ENCODE assay signal across 27 cellular contexts in genomic region chr17:67044016-67044772, GRCh38. TPM values are rescaled to one million over a fixed set of nuclear protein-coding genes. Genes with fewer than 3 reads are reported as not detected.
"Had no signal": no experiment of that assay in that cellular context is flagged by ENCODE, and none has a peak within 500 bp of the region (broad histone marks: within the 10 kb centered on the region; RNA-seq: fewer than 3 reads in every experiment).

Gene CACNG1 (plus strand): TSS chr17:67044554. CDS start chr17:67044661, 107 bp downstream.

- H3K27me3 Mint-ChIP-seq: activated CD4-positive, alpha-beta memory T cell treated with anti-CD3 and anti-CD28 coated beads for 36 hours; activated naive CD8-positive, alpha-beta T cell treated with anti-CD3 and anti-CD28 coated beads for 36 hours; T-helper 17 cell had no signal

- H3K27ac Mint-ChIP-seq: activated CD4-positive, alpha-beta memory T cell treated with anti-CD3 and anti-CD28 coated beads for 36 hours; activated naive CD4-positive, alpha-beta T cell treated with anti-CD3 and anti-CD28 coated beads, Interleukin-2, amount 10 ng/mL, durations not matched to agents 7 days and 5 days; activated naive CD8-positive, alpha-beta T cell treated with anti-CD3 and anti-CD28 coated beads for 36 hours; activated T-helper 2 cell treated with anti-CD3 and anti-CD28 coated beads, Interferon-gamma antibody, Interleukin-2, Interleukin-4, amounts not matched to agents 10 μg/mL and 5 μg/mL and 100 μg/mL, durations not matched to agents 14 hours and 24 hours and 36 hours; T-helper 17 cell; WTC11 had no signal

- ATAC-seq: T-helper 17 cell, WTC11 had no signal

- DNase-seq: activated CD4-positive, alpha-beta memory T cell treated with anti-CD3 and anti-CD28 coated beads for 36 hours; activated CD4-positive, alpha-beta T cell treated with anti-CD3 and anti-CD28 coated beads for 48 hours; activated CD4-positive, CD25-positive, alpha-beta regulatory T cell treated with anti-CD3 and anti-CD28 coated beads, Interleukin-2, amount 50 U/mL, for 72 hours; activated gamma-delta T cell treated with Interleukin-2 at 50 U/mL for 16 hours; activated naive CD4-positive, alpha-beta T cell treated with anti-CD3 and anti-CD28 coated beads, Interleukin-2, amount 10 ng/mL, durations not matched to agents 7 days and 5 days; activated naive CD8-positive, alpha-beta T cell treated with anti-CD3 and anti-CD28 coated beads for 36 hours; activated T-cell treated with anti-CD3 and anti-CD28 coated beads for 4 hours; activated T-cell treated with anti-CD3 and anti-CD28 coated beads, Interleukin-2, amount 50 U/mL, for 48 hours; anterior cingulate cortex; Kasumi-1; KBM-7; NCI-H1105 treated with DMSO at 0.1 percent for 48 hours; NCI-H1436 treated with DMSO at 0.1 percent for 48 hours; NCI-H187; NCI-H2081; NCI-H510A treated with DMSO at 0.1 percent for 48 hours; Peyer's patch; Right ventricle myocardium superior; T-helper 17 cell; T-helper 9 cell had no signal

- H3K27me3 ChIP-seq: Peyer's patch, SJSA1 had no signal

- H3K4me3 ChIP-seq: Peyer's patch, SJSA1 had no signal

- H3K4me3 Mint-ChIP-seq: activated CD4-positive, alpha-beta memory T cell treated with anti-CD3 and anti-CD28 coated beads for 36 hours; activated naive CD4-positive, alpha-beta T cell treated with anti-CD3 and anti-CD28 coated beads, Interleukin-2, amount 10 ng/mL, durations not matched to agents 7 days and 5 days; activated naive CD8-positive, alpha-beta T cell treated with anti-CD3 and anti-CD28 coated beads for 36 hours; T-helper 17 cell; WTC11 had no signal

- H3K27ac ChIP-seq: Peyer's patch, RWPE1, SJSA1 had no signal

- H3K4me1 ChIP-seq: Peyer's patch had no signal

- H3K36me3 ChIP-seq: Peyer's patch, SJSA1 had no signal

- H3K4me1 Mint-ChIP-seq: activated naive CD4-positive, alpha-beta T cell treated with anti-CD3 and anti-CD28 coated beads, Interleukin-2, amount 10 ng/mL, durations not matched to agents 7 days and 5 days; activated naive CD8-positive, alpha-beta T cell treated with anti-CD3 and anti-CD28 coated beads for 36 hours; WTC11 had no signal

RNA-seq across cellular contexts. Expression of gene CACNG1, which starts in this region (rescaled TPM):
- total RNA-seq: activated CD4-positive, alpha-beta memory T cell treated with anti-CD3 and anti-CD28 coated beads for 36 hours; activated CD8-positive, alpha-beta memory T cell treated with anti-CD3 and anti-CD28 coated beads for 36 hours; activated naive CD8-positive, alpha-beta T cell treated with anti-CD3 and anti-CD28 coated beads for 36 hours; activated T-helper 2 cell treated with anti-CD3 and anti-CD28 coated beads, Interferon-gamma antibody, Interleukin-2, Interleukin-4, amounts not matched to agents 10 μg/mL and 5 μg/mL and 100 μg/mL, durations not matched to agents 14 hours and 24 hours and 36 hours; cardiac septum; Peyer's patch; Right ventricle myocardium superior; T-helper 17 cell; WTC11 had no signal
- polyA plus RNA-seq: adipose tissue had no signal
